In genomic region chr13:106129993-106130392, GRCh38 we compare ENCODE assay signal across 13 cellular contexts.
A peak's percentile ranks its signal among the peaks of the same experiment; 100 is the strongest.
DNase-seq lines count a peak whose midpoint lies in the region; ATAC-seq and TF ChIP-seq lines count a peak whose summit lies in the region.
"Had no signal": no experiment of that assay in that cellular context is flagged by ENCODE, and none has a peak within 500 bp of the region (broad histone marks: within the 10 kb centered on the region; RNA-seq: fewer than 3 reads in every experiment).

No MANE protein-coding gene starts in this region.

- TF ChIP-seq CTCF in PC-3 (conservative IDR thresholded peaks at IDR 0.05; ENCODE audit: low read depth, low read length) (no peak), mucosa of descending colon (IDR thresholded peaks at IDR 0.05) (no peak)

- H3K4me3 ChIP-seq in PC-3 (ENCODE audit: low read length) (no peak overlapping the region), mucosa of descending colon (no peak overlapping the region)

- H3K27me3 ChIP-seq in PC-3 (ENCODE audit: low read length) = no peaks in the 10 kb centered on the region

- peak overlapping the region; percentile 46 for H3K4me2 ChIP-seq in PC-3 (ENCODE audit: low read length)

- no TSS peak for BruUV-seq in PC-3 (replicated peaks; lab: Mats Ljungman, UMichigan)

- peak overlapping the region; percentile 88 for H3K27ac ChIP-seq in PC-3 (ENCODE audit: low read length)
- peak overlapping the region; percentile 13 for H3K27ac ChIP-seq in epithelial cell of prostate

- H3K36me3 ChIP-seq in PC-3 (ENCODE audit: low read depth, low read length) = no peaks in the 10 kb centered on the region
- H3K36me3 ChIP-seq in mucosa of descending colon (ENCODE audit: low read depth) = no peaks in the 10 kb centered on the region

- H3K4me1 ChIP-seq in PC-3 (ENCODE audit: insufficient read depth, low read length) = peaks cover 41% of the 10 kb centered on the region
- peaks cover 5% of the 10 kb centered on the region for H3K4me1 ChIP-seq in mucosa of descending colon (ENCODE audit: low read depth)

- no peak overlapping the region for H2AFZ ChIP-seq in PC-3 (ENCODE audit: low read length)

- no peaks in the 10 kb centered on the region for H4K20me1 ChIP-seq in PC-3 (ENCODE audit: low read length)

- no peaks in the 10 kb centered on the region for H3F3A ChIP-seq in PC-3 (ENCODE audit: low read length, unreplicated experiment)

- H3K9me3 ChIP-seq in PC-3 (ENCODE audit: low read length) (no peaks in the 10 kb centered on the region), mucosa of descending colon (peaks cover 3% of the 10 kb centered on the region)

- peak; percentile 38 for DNase-seq in PC-3
- DNase-seq in epithelial cell of prostate (ENCODE audit: low read depth, low spot score) = no peak
- DNase-seq in mucosa of descending colon = no peak
- no peak for DNase-seq in stimulated activated CD4-positive, alpha-beta T cell treated with anti-CD3 and anti-CD28 coated beads, Interleukin-4, amount 100 ng/mL, for 4 hours
- DNase-seq in NCI-H226 = no peak
- DNase-seq: C1 segment of cervical spinal cord; CD4-positive, alpha-beta memory T cell; DMS79 treated with DMSO at 0.1 percent for 48 hours; GF-D8; GOT3; H9 had no signal

- POLR2A ChIA-PET in PC-3 (lab: Charles Lee; ENCODE audit: unreplicated experiment) = interaction anchor here (0.6 kb wide), 1 partner anchor 1351 kb away, joined by 19 read pairs; no protein-coding TSS in a partner anchor

- no peaks in the 10 kb centered on the region for H3K9me2 ChIP-seq in PC-3 (replicated peaks; ENCODE audit: low read length)

- H3K9ac ChIP-seq in PC-3 (ENCODE audit: low read length) = peak overlapping the region; percentile 43

- H3K79me2 ChIP-seq in PC-3 (ENCODE audit: low read length) = no peaks in the 10 kb centered on the region

- ATAC-seq in PC-3 = peak; percentile 46
- ATAC-seq in mucosa of descending colon = peak; percentile 56
- ATAC-seq in GM19397 (IDR thresholded peaks at IDR 0.05; ENCODE audit: unreplicated experiment) = no peak
- ATAC-seq: HCT116 had no signal

- intact Hi-C loops in PC-3 (cut with micrococcal nuclease) = loop anchor here (1.0 to 10.0 kb wide), 6 partner anchors 26 to 403 kb away; no protein-coding TSS in a partner anchor
- intact Hi-C loops in mucosa of descending colon (cut with DNase I, micrococcal nuclease) = no loop called here

- CTCF ChIA-PET in PC-3 (lab: Charles Lee) = interaction anchor here (0.7 kb wide), 1 partner anchor 358 kb away, joined by 3 read pairs; no protein-coding TSS in a partner anchor
